Comparison of ENCODE assay signal across 1 cellular context in the genomic region with DNA sequence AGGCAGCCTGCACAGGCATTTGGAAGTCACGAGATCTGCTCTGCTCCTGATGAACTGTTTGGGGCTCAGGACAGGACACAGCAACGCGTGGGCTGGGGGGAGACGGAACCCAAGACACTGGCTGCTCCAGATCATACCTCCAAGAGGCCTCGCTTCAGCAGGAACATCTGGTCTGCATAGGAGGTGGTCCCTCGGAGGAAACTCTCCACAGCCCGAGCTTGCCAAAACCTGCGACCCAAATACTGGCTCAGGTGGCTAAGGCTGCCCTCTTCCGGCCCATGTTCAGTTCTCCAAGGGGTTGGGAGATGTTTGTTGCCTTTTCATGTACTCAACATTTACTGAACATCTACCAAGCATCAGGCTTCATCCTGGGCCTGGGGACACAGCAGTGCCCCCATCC.
TF ChIP-seq lines count a peak whose summit lies in the region.

No MANE protein-coding gene starts in this region.

TF ChIP-seq in K562, 482 proteins besides CTCF, POLR2A, EP300 and RAD21 (continued from another document):
- TF ChIP-seq SIN3A (IDR thresholded peaks at IDR 0.05; ENCODE audit: borderline replicate concordance in 2 of 2, control insufficient read depth in 1 of 2, low read depth in 2 of 2, low read length in 2 of 2) (no peak), RBM22 (IDR thresholded peaks at IDR 0.05; ENCODE audit: low read depth, low read length, poor library complexity, severe bottlenecking) (peak; percentile 25), RCOR1 (IDR thresholded peaks at IDR 0.05; ENCODE audit: borderline replicate concordance in 1 of 2, low read depth in 2 of 2, low read length in 2 of 2) (no peak), ZNF274 (IDR thresholded peaks at IDR 0.05; ENCODE audit: borderline replicate concordance, low read depth, low read length) (no peak), ZNF589 (CRISPR knock-in tag; IDR thresholded peaks at IDR 0.05; ENCODE audit: low read depth) (no peak)
- TF ChIP-seq, protein P1, sequence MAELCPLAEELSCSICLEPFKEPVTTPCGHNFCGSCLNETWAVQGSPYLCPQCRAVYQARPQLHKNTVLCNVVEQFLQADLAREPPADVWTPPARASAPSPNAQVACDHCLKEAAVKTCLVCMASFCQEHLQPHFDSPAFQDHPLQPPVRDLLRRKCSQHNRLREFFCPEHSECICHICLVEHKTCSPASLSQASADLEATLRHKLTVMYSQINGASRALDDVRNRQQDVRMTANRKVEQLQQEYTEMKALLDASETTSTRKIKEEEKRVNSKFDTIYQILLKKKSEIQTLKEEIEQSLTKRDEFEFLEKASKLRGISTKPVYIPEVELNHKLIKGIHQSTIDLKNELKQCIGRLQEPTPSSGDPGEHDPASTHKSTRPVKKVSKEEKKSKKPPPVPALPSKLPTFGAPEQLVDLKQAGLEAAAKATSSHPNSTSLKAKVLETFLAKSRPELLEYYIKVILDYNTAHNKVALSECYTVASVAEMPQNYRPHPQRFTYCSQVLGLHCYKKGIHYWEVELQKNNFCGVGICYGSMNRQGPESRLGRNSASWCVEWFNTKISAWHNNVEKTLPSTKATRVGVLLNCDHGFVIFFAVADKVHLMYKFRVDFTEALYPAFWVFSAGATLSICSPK (IDR thresholded peaks at IDR 0.05; ENCODE audit: borderline replicate concordance) = no peak
TF ChIP-seq in K562: peak in this region for 1.
